Comparison of ENCODE assay signal across 1 cellular context in genomic region chr22:19730662-19731360, GRCh38.
TF ChIP-seq lines count a peak whose summit lies in the region.

No MANE protein-coding gene starts in this region.

TF ChIP-seq in HepG2, 621 proteins besides CTCF, POLR2A, EP300 and RAD21 (continued from another document and continues in another):
- TF ChIP-seq PRMT3 (CRISPR knock-in tag; IDR thresholded peaks at IDR 0.05; ENCODE audit: borderline replicate concordance, low read depth), result 0 out of 2 replicates have a peak, but pooled peaks have one; percentile 42
- no peak for TF ChIP-seq SNAPC5 (CRISPR knock-in tag; IDR thresholded peaks at IDR 0.05; ENCODE audit: borderline replicate concordance)
- no peak for TF ChIP-seq ZNF24 (IDR thresholded peaks at IDR 0.05)
- no peak; a peak in 1 of 4 replicates for TF ChIP-seq ATF4 (CRISPR knock-in tag; IDR thresholded peaks at IDR 0.05)
- TF ChIP-seq TBX2 (CRISPR knock-in tag; IDR thresholded peaks at IDR 0.05; ENCODE audit: borderline replicate concordance), result peak; percentile 88
- TF ChIP-seq ZNF564 (CRISPR knock-in tag; IDR thresholded peaks at IDR 0.05), result 0 out of 2 replicates have a peak, but pooled peaks have one; percentile 27
- peak; percentile 93 for TF ChIP-seq ZEB1 (IDR thresholded peaks at IDR 0.05; ENCODE audit: insufficient replicate concordance, low read depth)
- peak; percentile 52; the same call in 1 of the 2 replicates for TF ChIP-seq HMG20A (CRISPR knock-in tag; IDR thresholded peaks at IDR 0.05; ENCODE audit: borderline replicate concordance)
- no peak; the same call in 1 of the 2 replicates for TF ChIP-seq TSC22D2 (CRISPR knock-in tag; IDR thresholded peaks at IDR 0.05; ENCODE audit: borderline replicate concordance)
- TF ChIP-seq DZIP1 (CRISPR knock-in tag; IDR thresholded peaks at IDR 0.05), result 0 out of 2 replicates have a peak, but pooled peaks have one; percentile 57
- no peak for TF ChIP-seq THAP7 (CRISPR knock-in tag; IDR thresholded peaks at IDR 0.05)
- TF ChIP-seq MIER2 (CRISPR knock-in tag; IDR thresholded peaks at IDR 0.05), result peak; percentile 55; the same call in 1 of the 2 replicates
- TF ChIP-seq ZMYM4 (CRISPR knock-in tag; IDR thresholded peaks at IDR 0.05), result peak; percentile 71; the same call in 1 of the 2 replicates
- peak; percentile 62 for TF ChIP-seq TEAD3 (CRISPR knock-in tag; optimal IDR thresholded peaks at IDR 0.05; ENCODE audit: borderline replicate concordance)
- 0 out of 2 replicates have a peak, but pooled peaks have one; percentile 44 for TF ChIP-seq MTERF4 (CRISPR knock-in tag; IDR thresholded peaks at IDR 0.05)
- TF ChIP-seq DRAP1 (CRISPR knock-in tag; IDR thresholded peaks at IDR 0.05), result 0 out of 2 replicates have a peak, but pooled peaks have one; percentile 14
- TF ChIP-seq MXD3 (CRISPR knock-in tag; IDR thresholded peaks at IDR 0.05), result peak; percentile 47; the same call in 1 of the 2 replicates
- TF ChIP-seq ZBTB25 (CRISPR knock-in tag; IDR thresholded peaks at IDR 0.05), result peak; percentile 62; the same call in 1 of the 2 replicates
- peak; percentile 84; the same call in 1 of the 2 replicates for TF ChIP-seq SP4 (CRISPR knock-in tag; IDR thresholded peaks at IDR 0.05)
- peak; percentile 93; the same call in 1 of the 2 replicates for TF ChIP-seq ZBTB46 (CRISPR knock-in tag; IDR thresholded peaks at IDR 0.05; ENCODE audit: borderline replicate concordance)
- peak; percentile 76; the same call in 1 of the 2 replicates for TF ChIP-seq GLI4 (CRISPR knock-in tag; IDR thresholded peaks at IDR 0.05; ENCODE audit: borderline replicate concordance)
- TF ChIP-seq ZNF646 (CRISPR knock-in tag; IDR thresholded peaks at IDR 0.05), result no peak
- no peak for TF ChIP-seq TCF12 (IDR thresholded peaks at IDR 0.05)
- TF ChIP-seq TCF12 (CRISPR knock-in tag; IDR thresholded peaks at IDR 0.05), result peak; percentile 80; the same call in 1 of the 2 replicates
- TF ChIP-seq ZNF691 (CRISPR knock-in tag; IDR thresholded peaks at IDR 0.05; ENCODE audit: borderline replicate concordance, low read depth), result peak; percentile 24; the same call in 1 of the 2 replicates
- 0 out of 2 replicates have a peak, but pooled peaks have one; percentile 34 for TF ChIP-seq ZNF607 (CRISPR knock-in tag; IDR thresholded peaks at IDR 0.05; ENCODE audit: borderline replicate concordance)
- peak; percentile 46; the same call in 1 of the 2 replicates for TF ChIP-seq TARDBP (CRISPR knock-in tag; IDR thresholded peaks at IDR 0.05)
- 0 out of 2 replicates have a peak, but pooled peaks have one; percentile 51 for TF ChIP-seq ZNF557 (CRISPR knock-in tag; IDR thresholded peaks at IDR 0.05)
- no peak for TF ChIP-seq RARG (CRISPR knock-in tag; IDR thresholded peaks at IDR 0.05; ENCODE audit: low read depth)
- no peak for TF ChIP-seq ZNF180 (CRISPR knock-in tag; IDR thresholded peaks at IDR 0.05; ENCODE audit: borderline replicate concordance, low read depth)
- TF ChIP-seq ZNF430 (CRISPR knock-in tag; IDR thresholded peaks at IDR 0.05), result peak; percentile 69; the same call in 1 of the 2 replicates
- TF ChIP-seq RXRA (CRISPR knock-in tag; IDR thresholded peaks at IDR 0.05), result peak; percentile 94
- peak; percentile 65; the same call in 1 of the 2 replicates for TF ChIP-seq GATAD2A (CRISPR knock-in tag; IDR thresholded peaks at IDR 0.05)
- TF ChIP-seq HOXA3 (CRISPR knock-in tag; IDR thresholded peaks at IDR 0.05), result peak; percentile 70
- TF ChIP-seq ZFYVE20 (CRISPR knock-in tag; IDR thresholded peaks at IDR 0.05; ENCODE audit: borderline replicate concordance, low read depth), result 0 out of 2 replicates have a peak, but pooled peaks have one; percentile 40
- TF ChIP-seq MTA1 (CRISPR knock-in tag; IDR thresholded peaks at IDR 0.05; ENCODE audit: borderline replicate concordance), result peak; percentile 95
- TF ChIP-seq KDM3A (CRISPR knock-in tag; IDR thresholded peaks at IDR 0.05; ENCODE audit: low read depth), result peak; percentile 49; the same call in 1 of the 2 replicates
